11 cellular contexts compared by ENCODE assay signal in the genomic region with DNA sequence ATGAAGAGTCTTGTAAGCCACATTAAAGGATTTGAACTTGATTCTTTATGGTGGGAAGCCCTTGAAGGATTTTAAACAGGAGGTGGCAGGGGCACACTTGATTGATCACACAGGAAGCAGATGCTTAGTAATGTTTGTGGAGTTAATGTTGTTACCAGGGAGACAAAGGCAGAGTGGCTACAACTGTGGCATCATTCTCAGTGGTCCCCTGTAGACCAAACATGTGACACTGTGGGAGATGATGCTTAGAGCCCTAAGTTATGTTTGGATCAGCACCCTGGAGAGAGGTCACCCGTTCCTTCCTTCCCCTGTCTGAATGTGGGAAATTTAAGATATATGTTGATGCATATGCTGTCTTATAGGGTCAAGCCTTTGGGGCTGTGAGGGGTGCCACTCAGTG. TPM values are rescaled to one million over a fixed set of nuclear protein-coding genes. Genes with fewer than 3 reads are reported as not detected.
DNase-seq lines count a peak whose midpoint lies in the region; ATAC-seq lines count a peak whose summit lies in the region.
"Had no signal": no experiment of that assay in that cellular context is flagged by ENCODE, and none has a peak within 500 bp of the region (broad histone marks: within the 10 kb centered on the region; RNA-seq: fewer than 3 reads in every experiment).

No MANE protein-coding gene starts in this region.

- peak; percentile 54 to 87 for ATAC-seq in activated naive CD4-positive, alpha-beta T cell treated with anti-CD3 and anti-CD28 coated beads, Interleukin-2, amount 50 U/mL, for 72 hours
- ATAC-seq in stimulated activated naive CD8-positive, alpha-beta T cell treated with anti-CD3 and anti-CD28 coated beads, Interleukin-15, Interleukin-2, amounts not matched to agents 100 U/mL and 50 U/mL, for 24 hours, result peak; percentile 75

- no peak for DNase-seq in activated naive CD4-positive, alpha-beta T cell treated with anti-CD3 and anti-CD28 coated beads, Interleukin-2, amount 50 U/mL, for 72 hours (ENCODE audit: low spot score in 2 of 2)
- no peak for DNase-seq in activated naive CD4-positive, alpha-beta T cell treated with Interleukin-2 at 50 U/mL for 16 hours
- peak; percentile 39 for DNase-seq in NCI-H146 (lab: John Stamatoyannopoulos, UW)
- DNase-seq in dermis blood vessel endothelial cell, result peak; percentile 55
- peak; percentile 12 for DNase-seq in stimulated activated naive CD8-positive, alpha-beta T cell treated with anti-CD3 and anti-CD28 coated beads, Interleukin-15, Interleukin-2, amounts not matched to agents 100 U/mL and 50 U/mL, for 24 hours
- no peak for DNase-seq in SW480 (ENCODE audit: low spot score)
- DNase-seq in NCI-H2196 (lab: John Stamatoyannopoulos, UW; ENCODE audit: unreplicated experiment), result no peak
- DNase-seq in NCI-H2196 treated with DMSO at 0.1 percent for 48 hours (lab: John Stamatoyannopoulos, UW; ENCODE audit: unreplicated experiment), result no peak
- DNase-seq: HCEC 1CT, NCI-H526 treated with DMSO at 0.1 percent for 48 hours had no signal

- peak overlapping the region in 1 of 2 donors; percentile 48 for H3K27ac Mint-ChIP-seq in activated naive CD4-positive, alpha-beta T cell treated with anti-CD3 and anti-CD28 coated beads, Interleukin-2, amount 50 U/mL, for 72 hours
- H3K27ac Mint-ChIP-seq: T-helper 2 cell treated with Interferon-gamma antibody and Interleukin-4, amounts not matched to agents 5 μg/mL and 100 μg/mL, for 36 hours had no signal

- no peaks in the 10 kb centered on the region for H3K9me3 Mint-ChIP-seq in activated naive CD4-positive, alpha-beta T cell treated with anti-CD3 and anti-CD28 coated beads, Interleukin-2, amount 50 U/mL, for 72 hours
- H3K9me3 Mint-ChIP-seq: T-helper 2 cell treated with Interferon-gamma antibody and Interleukin-4, amounts not matched to agents 5 μg/mL and 100 μg/mL, for 36 hours had no signal

- no peaks in the 10 kb centered on the region for H3K36me3 Mint-ChIP-seq in activated naive CD4-positive, alpha-beta T cell treated with anti-CD3 and anti-CD28 coated beads, Interleukin-2, amount 50 U/mL, for 72 hours

RNA-seq across cellular contexts. Expression of a gene that starts 53.2 kb away (rescaled TPM):
- total RNA-seq in activated naive CD4-positive, alpha-beta T cell treated with anti-CD3 and anti-CD28 coated beads, Interleukin-2, amount 50 U/mL, for 72 hours, result 100 to 1,000 TPM; 116 to 125 TPM
- total RNA-seq in dermis blood vessel endothelial cell, result 90.2 and 151 TPM in 2 replicates

Comparison
In these comparisons a context has a peak if more than half of its experiments do, and no peak if none do; other contexts are left out.
1. DNase-seq: peak in NCI-H146 (single experiment), dermis blood vessel endothelial cell (single experiment) and stimulated activated naive CD8-positive, alpha-beta T cell treated with anti-CD3 and anti-CD28 coated beads, Interleukin-15, Interleukin-2, amounts not matched to agents 100 U/mL and 50 U/mL, for 24 hours (single experiment); none in activated naive CD4-positive, alpha-beta T cell treated with anti-CD3 and anti-CD28 coated beads, Interleukin-2, amount 50 U/mL, for 72 hours (0 of 2), activated naive CD4-positive, alpha-beta T cell treated with Interleukin-2 at 50 U/mL for 16 hours (single experiment), SW480 (single experiment), NCI-H2196 (single experiment) and NCI-H2196 treated with DMSO at 0.1 percent for 48 hours (single experiment).